Comparison of ENCODE assay signal across 9 cellular contexts in genomic region chr10:17673517-17674051, GRCh38. TPM values are rescaled to one million over a fixed set of nuclear protein-coding genes. Genes with fewer than 3 reads are reported as not detected.
DNase-seq lines count a peak whose midpoint lies in the region; ATAC-seq and TF ChIP-seq lines count a peak whose summit lies in the region.
"Had no signal": no experiment of that assay in that cellular context is flagged by ENCODE, and none has a peak within 500 bp of the region (broad histone marks: within the 10 kb centered on the region; RNA-seq: fewer than 3 reads in every experiment).

No MANE protein-coding gene starts in this region.

- H3K9me3 Mint-ChIP-seq in activated T-cell treated with anti-CD3 and anti-CD28 coated beads, Interleukin-2, amount 50 U/mL, for 24 hours: no peaks in the 10 kb centered on the region
- no peaks in the 10 kb centered on the region for H3K9me3 Mint-ChIP-seq in T-helper 2 cell treated with Interferon-gamma antibody and Interleukin-4, amounts not matched to agents 5 μg/mL and 100 μg/mL, for 36 hours

- no peak overlapping the region for H3K4me3 Mint-ChIP-seq in activated T-cell treated with anti-CD3 and anti-CD28 coated beads, Interleukin-2, amount 50 U/mL, for 24 hours
- peak overlapping the region; percentile 25 for H3K4me3 Mint-ChIP-seq in T-helper 2 cell treated with Interferon-gamma antibody and Interleukin-4, amounts not matched to agents 5 μg/mL and 100 μg/mL, for 36 hours

- WGBS in gastroesophageal sphincter (ENCODE audit: low coverage in 1 of 2), 2 donors: 37 to 58% methylated on average over 2 to 4 of the region's 4 CpGs

- no peaks in the 10 kb centered on the region for H3K27me3 ChIP-seq in gastroesophageal sphincter
- H3K27me3 ChIP-seq: transverse colon had no signal

- no peak overlapping the region for H3K4me3 ChIP-seq in gastroesophageal sphincter
- H3K4me3 ChIP-seq: transverse colon had no signal

- peak overlapping the region in 3 of 4 donors; percentile 12 to 68 (median 57) for H3K27ac ChIP-seq in gastroesophageal sphincter

- no peaks in the 10 kb centered on the region for H3K27me3 Mint-ChIP-seq in activated T-cell treated with anti-CD3 and anti-CD28 coated beads, Interleukin-2, amount 50 U/mL, for 24 hours
- no peaks in the 10 kb centered on the region for H3K27me3 Mint-ChIP-seq in T-helper 2 cell treated with Interferon-gamma antibody and Interleukin-4, amounts not matched to agents 5 μg/mL and 100 μg/mL, for 36 hours (ENCODE audit: low read depth)

- no peaks in the 10 kb centered on the region for H3K36me3 ChIP-seq in gastroesophageal sphincter

- TF ChIP-seq CTCF in gastroesophageal sphincter (IDR thresholded peaks at IDR 0.05): no peak

- DNase-seq in activated T-cell treated with anti-CD3 and anti-CD28 coated beads, Interleukin-2, amount 50 U/mL, for 24 hours: no peak
- DNase-seq in activated T-cell treated with anti-CD3 and anti-CD28 coated beads, Interleukin-2, amount 50 U/mL, for 1 hour: no peak
- DNase-seq in T-helper 2 cell treated with Interferon-gamma antibody and Interleukin-4, amounts not matched to agents 5 μg/mL and 100 μg/mL, for 36 hours (ENCODE audit: low spot score): peak; percentile 34
- DNase-seq in stimulated activated naive CD8-positive, alpha-beta T cell treated with anti-CD3 and anti-CD28 coated beads, Interleukin-15, Interleukin-2, amounts not matched to agents 100 U/mL and 50 U/mL, for 24 hours: no peak
- DNase-seq in activated CD4-positive, alpha-beta T cell treated with anti-CD3 and anti-CD28 coated beads, Interleukin-2, amount 50 U/mL, for 1 hour: no peak
- DNase-seq: transverse colon had no signal

- peak overlapping the region; percentile 38 for H3K27ac Mint-ChIP-seq in activated T-cell treated with anti-CD3 and anti-CD28 coated beads, Interleukin-2, amount 50 U/mL, for 24 hours
- H3K27ac Mint-ChIP-seq in T-helper 2 cell treated with Interferon-gamma antibody and Interleukin-4, amounts not matched to agents 5 μg/mL and 100 μg/mL, for 36 hours: peak overlapping the region; percentile 42

- no peaks in the 10 kb centered on the region for H3K9me3 ChIP-seq in gastroesophageal sphincter
- H3K9me3 ChIP-seq: transverse colon had no signal

- peaks cover 0 to 30% (median 3%) of the 10 kb centered on the region in 3 donors for H3K4me1 ChIP-seq in gastroesophageal sphincter

- TF ChIP-seq POLR2A in gastroesophageal sphincter (IDR thresholded peaks at IDR 0.05): no peak

- H3K36me3 Mint-ChIP-seq in activated T-cell treated with anti-CD3 and anti-CD28 coated beads, Interleukin-2, amount 50 U/mL, for 24 hours (ENCODE audit: low read depth): peaks cover 10% of the 10 kb centered on the region
- H3K36me3 Mint-ChIP-seq in T-helper 2 cell treated with Interferon-gamma antibody and Interleukin-4, amounts not matched to agents 5 μg/mL and 100 μg/mL, for 36 hours (ENCODE audit: low read depth): peaks cover 15% of the 10 kb centered on the region

- ATAC-seq in gastroesophageal sphincter (no peak), HG02763 (IDR thresholded peaks at IDR 0.05; ENCODE audit: unreplicated experiment) (no peak), GM21528 (IDR thresholded peaks at IDR 0.05; ENCODE audit: low FRiP score, unreplicated experiment) (no peak)
- peak; percentile 55 for ATAC-seq in stimulated activated naive CD8-positive, alpha-beta T cell treated with anti-CD3 and anti-CD28 coated beads, Interleukin-15, Interleukin-2, amounts not matched to agents 100 U/mL and 50 U/mL, for 24 hours

- TF ChIP-seq EP300 in gastroesophageal sphincter (IDR thresholded peaks at IDR 0.05): no peak

- peaks cover 69% of the 10 kb centered on the region for H3K4me1 Mint-ChIP-seq in activated T-cell treated with anti-CD3 and anti-CD28 coated beads, Interleukin-2, amount 50 U/mL, for 24 hours (ENCODE audit: low read depth)
- peaks cover 47% of the 10 kb centered on the region for H3K4me1 Mint-ChIP-seq in T-helper 2 cell treated with Interferon-gamma antibody and Interleukin-4, amounts not matched to agents 5 μg/mL and 100 μg/mL, for 36 hours (ENCODE audit: low read depth)

RNA-seq across cellular contexts. Expression of gene STAM, which starts 29.6 kb away (rescaled TPM):
- total RNA-seq in gastroesophageal sphincter: 100 to 1,000 TPM in 1 of 4 donors, 10 to 100 TPM in 3; 14.9 to 192 (median 19.2) TPM

RNA-seq across cellular contexts. Expression of gene HACD1, which starts 56.4 kb away (rescaled TPM):
- 10 to 100 TPM; 46.7 to 96.7 (median 82.6) TPM for total RNA-seq in gastroesophageal sphincter
